ENCODE assay signal across 16 cellular contexts in the genomic region with DNA sequence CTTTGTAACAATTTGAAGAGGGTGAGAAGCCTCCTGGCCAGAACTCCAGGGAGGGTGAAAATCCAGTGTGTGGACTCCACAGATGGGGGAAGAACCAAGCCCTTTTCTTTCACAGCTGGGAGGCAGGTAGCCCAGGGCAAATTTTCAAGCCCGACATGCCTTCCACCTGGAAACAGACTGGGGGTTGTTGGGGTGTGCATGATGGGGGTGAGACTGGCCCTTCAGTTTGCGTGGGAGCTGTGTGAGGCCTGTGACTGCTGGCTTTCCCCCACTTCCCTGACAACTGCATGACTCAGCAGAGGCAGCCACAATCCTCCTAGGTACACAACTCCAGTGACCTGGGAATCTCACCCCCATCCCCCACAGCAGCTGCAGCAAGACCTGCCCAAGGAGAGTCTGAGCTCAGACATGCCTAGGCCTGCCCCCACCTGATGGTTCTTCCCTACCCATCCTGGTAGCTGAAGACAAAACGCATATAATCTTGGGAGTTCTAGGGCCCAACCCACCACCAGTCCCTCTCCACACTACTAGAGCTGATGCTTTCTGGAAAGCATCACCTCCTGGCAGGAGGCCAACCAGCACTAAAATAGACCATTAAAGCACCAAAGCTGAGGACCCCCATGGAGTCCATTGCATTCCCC.
A peak's percentile ranks its signal among the peaks of the same experiment; 100 is the strongest.
DNase-seq lines count a peak whose midpoint lies in the region; ATAC-seq and TF ChIP-seq lines count a peak whose summit lies in the region.
"Had no signal": no experiment of that assay in that cellular context is flagged by ENCODE, and none has a peak within 500 bp of the region (broad histone marks: within the 10 kb centered on the region; RNA-seq: fewer than 3 reads in every experiment).

No MANE protein-coding gene starts in this region.

- TF ChIP-seq POLR2A in breast epithelium (IDR thresholded peaks at IDR 0.05), result no peak

- intact Hi-C loops in MCF 10A (cut with micrococcal nuclease) (no loop called here), breast epithelium (cut with DNase I; ENCODE audit: low total_unique reads) (loop anchor here (5.0 kb wide), 1 partner anchor 1283 kb away; no protein-coding TSS in a partner anchor)

- CTCF ChIA-PET in MCF 10A (lab: Yijun Ruan, JAX), result interaction anchor here (0.6 to 1.2 kb wide), 2 partner anchors 95 to 298 kb away, joined by 3 read pairs; no protein-coding TSS in a partner anchor

- H3K4me3 Mint-ChIP-seq in MCF 10A (ENCODE audit: unreplicated experiment), result no peak overlapping the region
- no peak overlapping the region for H3K4me3 Mint-ChIP-seq in stimulated activated naive B cell treated with anti-CD40 and anti-IgM and Interleukin-4, amounts not matched to agents 10 μg/mL and 1 μg/mL and 100 μg/mL, for 72 hours
- H3K4me3 Mint-ChIP-seq: activated naive CD8-positive, alpha-beta T cell treated with anti-CD3 and anti-CD28 coated beads, Interleukin-2, amount 10 ng/mL, durations not matched to agents 7 days and 5 days; T-helper 2 cell treated with Interferon-gamma antibody and Interleukin-4, amounts not matched to agents 5 μg/mL and 100 μg/mL, for 36 hours had no signal

- H3K27ac ChIP-seq in breast epithelium, result no peak overlapping the region
- H3K27ac ChIP-seq: upper lobe of left lung had no signal

- no TSS peak for BruUV-seq in MCF 10A (replicated peaks; lab: Mats Ljungman, UMichigan)

- H3K4me3 ChIP-seq in breast epithelium (no peak overlapping the region), epithelial cell of proximal tubule (ENCODE audit: low read depth, low read length) (no peak overlapping the region)
- H3K4me3 ChIP-seq: upper lobe of left lung had no signal

- no peaks in the 10 kb centered on the region for H3K36me3 ChIP-seq in breast epithelium
- H3K36me3 ChIP-seq: upper lobe of left lung had no signal

- no peaks in the 10 kb centered on the region for H3K9me3 Mint-ChIP-seq in MCF 10A (ENCODE audit: unreplicated experiment)
- H3K9me3 Mint-ChIP-seq in stimulated activated naive B cell treated with anti-CD40 and anti-IgM and Interleukin-4, amounts not matched to agents 10 μg/mL and 1 μg/mL and 100 μg/mL, for 72 hours, result peaks cover 0 to 5% of the 10 kb centered on the region in 2 donors
- H3K9me3 Mint-ChIP-seq: T-helper 2 cell treated with Interferon-gamma antibody and Interleukin-4, amounts not matched to agents 5 μg/mL and 100 μg/mL, for 36 hours had no signal

- H3K27me3 ChIP-seq in breast epithelium, result no peaks in the 10 kb centered on the region
- H3K27me3 ChIP-seq: upper lobe of left lung had no signal

- TF ChIP-seq CTCF in MCF 10A (IDR thresholded peaks at IDR 0.05; ENCODE audit: unreplicated experiment) (no peak), breast epithelium (IDR thresholded peaks at IDR 0.05) (no peak), epithelial cell of proximal tubule (conservative IDR thresholded peaks at IDR 0.05; ENCODE audit: low read depth, low read length) (no peak)

- no peaks in the 10 kb centered on the region for H3K36me3 Mint-ChIP-seq in MCF 10A (ENCODE audit: insufficient read depth, unreplicated experiment)
- no peaks in the 10 kb centered on the region for H3K36me3 Mint-ChIP-seq in stimulated activated naive B cell treated with anti-CD40 and anti-IgM and Interleukin-4, amounts not matched to agents 10 μg/mL and 1 μg/mL and 100 μg/mL, for 72 hours
- H3K36me3 Mint-ChIP-seq: activated naive CD8-positive, alpha-beta T cell treated with anti-CD3 and anti-CD28 coated beads, Interleukin-2, amount 10 ng/mL, durations not matched to agents 7 days and 5 days had no signal

- H3K4me1 ChIP-seq in breast epithelium, result no peaks in the 10 kb centered on the region
- H3K4me1 ChIP-seq: upper lobe of left lung had no signal

- H3K4me1 Mint-ChIP-seq in MCF 10A (ENCODE audit: insufficient read depth, unreplicated experiment), result peaks cover 16% of the 10 kb centered on the region
- H3K4me1 Mint-ChIP-seq in stimulated activated naive B cell treated with anti-CD40 and anti-IgM and Interleukin-4, amounts not matched to agents 10 μg/mL and 1 μg/mL and 100 μg/mL, for 72 hours, result no peaks in the 10 kb centered on the region
- H3K4me1 Mint-ChIP-seq: activated naive CD8-positive, alpha-beta T cell treated with anti-CD3 and anti-CD28 coated beads, Interleukin-2, amount 10 ng/mL, durations not matched to agents 7 days and 5 days had no signal

- H3K27ac Mint-ChIP-seq in MCF 10A (ENCODE audit: low read depth, unreplicated experiment), result peak overlapping the region; percentile 49
- H3K27ac Mint-ChIP-seq in stimulated activated naive B cell treated with anti-CD40 and anti-IgM and Interleukin-4, amounts not matched to agents 10 μg/mL and 1 μg/mL and 100 μg/mL, for 72 hours, result no peak overlapping the region
- H3K27ac Mint-ChIP-seq: activated naive CD8-positive, alpha-beta T cell treated with anti-CD3 and anti-CD28 coated beads, Interleukin-2, amount 10 ng/mL, durations not matched to agents 7 days and 5 days; T-helper 2 cell treated with Interferon-gamma antibody and Interleukin-4, amounts not matched to agents 5 μg/mL and 100 μg/mL, for 36 hours had no signal

- H3K27me3 Mint-ChIP-seq in MCF 10A (ENCODE audit: insufficient read depth, unreplicated experiment), result peaks cover 21% of the 10 kb centered on the region
- H3K27me3 Mint-ChIP-seq in stimulated activated naive B cell treated with anti-CD40 and anti-IgM and Interleukin-4, amounts not matched to agents 10 μg/mL and 1 μg/mL and 100 μg/mL, for 72 hours, result no peaks in the 10 kb centered on the region
- H3K27me3 Mint-ChIP-seq: activated naive CD8-positive, alpha-beta T cell treated with anti-CD3 and anti-CD28 coated beads, Interleukin-2, amount 10 ng/mL, durations not matched to agents 7 days and 5 days had no signal

- DNase-seq in MCF 10A (ENCODE audit: unreplicated experiment) (peak; percentile 51), breast epithelium (ENCODE audit: low spot score in 2 of 2) (no peak), NCI-H2171 treated with DMSO at 0.1 percent for 48 hours (lab: John Stamatoyannopoulos, UW) (peak; percentile 89), epithelial cell of proximal tubule (ENCODE audit: low read depth) (peak; percentile 4), putamen (ENCODE audit: low spot score) (no peak), DMS79 treated with DMSO at 0.1 percent for 48 hours (lab: John Stamatoyannopoulos, UW) (no peak)
- DNase-seq in stimulated activated naive B cell treated with anti-CD40 and anti-IgM and Interleukin-4, amounts not matched to agents 10 μg/mL and 1 μg/mL and 100 μg/mL, for 72 hours, result no peak
- DNase-seq: activated CD4-positive, alpha-beta T cell treated with anti-CD3 and anti-CD28 coated beads, Interleukin-2, amount 50 U/mL, for 1 hour; activated naive CD8-positive, alpha-beta T cell treated with anti-CD3 and anti-CD28 coated beads, Interleukin-2, amount 10 ng/mL, durations not matched to agents 7 days and 5 days; DMS 273 treated with DMSO at 0.1 percent for 48 hours; NCI-H1436; stimulated activated naive CD4-positive, alpha-beta T cell; upper lobe of left lung had no signal

- POLR2A ChIA-PET in MCF 10A (lab: Yijun Ruan, JAX), result interaction anchor here (0.7 to 1.1 kb wide), 2 partner anchors 36 to 59 kb away, joined by 3 to 4 read pairs; no protein-coding TSS in a partner anchor

- ATAC-seq in HG03025 (IDR thresholded peaks at IDR 0.05; ENCODE audit: low FRiP score, unreplicated experiment), result no peak
- no peak for ATAC-seq in stimulated activated naive B cell treated with anti-CD40 and anti-IgM and Interleukin-4, amounts not matched to agents 10 μg/mL and 1 μg/mL and 100 μg/mL, for 72 hours (replicated peaks)
- ATAC-seq: Right ventricle myocardium inferior had no signal

- H3K9me3 ChIP-seq in breast epithelium, result no peaks in the 10 kb centered on the region
- H3K9me3 ChIP-seq: upper lobe of left lung had no signal

Comparison
In these comparisons a context has a peak if more than half of its experiments do, and no peak if none do; other contexts are left out.
1. DNase-seq: peak in MCF 10A (single experiment), NCI-H2171 treated with DMSO at 0.1 percent for 48 hours (single experiment) and epithelial cell of proximal tubule (single experiment); none in breast epithelium (0 of 2), stimulated activated naive B cell treated with anti-CD40 and anti-IgM and Interleukin-4, amounts not matched to agents 10 μg/mL and 1 μg/mL and 100 μg/mL, for 72 hours (single experiment), putamen (single experiment) and DMS79 treated with DMSO at 0.1 percent for 48 hours (single experiment).